Comparison of ENCODE assay signal across 22 cellular contexts in genomic region chr3:5531741-5532140, GRCh38.
"Had no signal": no experiment of that assay in that cellular context is flagged by ENCODE, and none has a peak within 500 bp of the region (broad histone marks: within the 10 kb centered on the region; RNA-seq: fewer than 3 reads in every experiment).

No MANE protein-coding gene starts in this region.

- H3K4me3 ChIP-seq: gastrocnemius medialis, lower lobe of right lung, ovary, psoas muscle, skin epidermis, spleen, transverse colon, vagina had no signal

- H3K36me3 ChIP-seq: gastrocnemius medialis, lower lobe of right lung, ovary, spleen, transverse colon, vagina had no signal

- ATAC-seq: esophagus mucosa; gastrocnemius medialis; left ventricle myocardium superior; lower lobe of right lung; naive thymus-derived CD8-positive, alpha-beta T cell; psoas muscle; right cardiac atrium; stimulated activated naive B cell treated with anti-CD40 and anti-IgM and Interleukin-4, amounts not matched to agents 10 μg/mL and 1 μg/mL and 100 μg/mL, for 72 hours had no signal

- DNase-seq: effector CD8-positive, alpha-beta T cell; endodermal cell; foreskin fibroblast; gastrocnemius medialis; head of caudate nucleus; left ventricle myocardium superior; lower lobe of right lung; naive thymus-derived CD8-positive, alpha-beta T cell; nephron progenitor cell; occipital lobe; ovary; psoas muscle; right cardiac atrium; spleen; stimulated activated CD4-positive, alpha-beta T cell treated with anti-CD3 and anti-CD28 coated beads, Interleukin-2, amount 100 ng/mL, for 48 hours; stimulated activated naive B cell treated with anti-CD40 and anti-IgM and Interleukin-4, amounts not matched to agents 10 μg/mL and 1 μg/mL and 100 μg/mL, for 72 hours; transverse colon had no signal

- H3K27me3 ChIP-seq: gastrocnemius medialis, ovary, transverse colon, vagina had no signal

- H3K4me1 ChIP-seq: gastrocnemius medialis, lower lobe of right lung, psoas muscle, spleen, transverse colon, vagina had no signal

- H3K27ac ChIP-seq: epithelial cell of prostate, gastrocnemius medialis, lower lobe of right lung, ovary, psoas muscle, skin epidermis, spleen, transverse colon, vagina had no signal

- FAIRE-seq: keratinocyte had no signal

- H3K9me3 ChIP-seq: gastrocnemius medialis, lower lobe of right lung, ovary, psoas muscle, transverse colon, vagina had no signal
